ENCODE assay signal across 12 cellular contexts in the genomic region with DNA sequence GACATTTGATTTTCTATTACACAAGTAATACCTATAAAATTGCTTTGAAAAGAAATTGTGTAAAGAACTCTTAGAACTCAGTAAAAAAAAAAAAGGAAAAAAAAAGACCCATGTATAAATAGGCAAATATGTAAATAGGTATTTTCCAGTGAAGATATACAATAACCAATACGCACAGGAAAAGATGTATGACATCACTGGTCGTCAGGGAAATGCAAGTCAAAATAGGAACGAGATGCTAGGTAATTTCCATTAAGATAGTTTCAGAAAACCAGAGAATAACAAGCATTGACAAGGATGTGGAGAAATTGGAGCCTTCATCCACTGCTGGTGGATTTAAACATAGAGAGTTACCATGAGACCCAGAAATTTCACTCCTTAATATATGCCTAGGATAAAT.
DNase-seq lines count a peak whose midpoint lies in the region; ATAC-seq and TF ChIP-seq lines count a peak whose summit lies in the region.
"Had no signal": no experiment of that assay in that cellular context is flagged by ENCODE, and none has a peak within 500 bp of the region (broad histone marks: within the 10 kb centered on the region; RNA-seq: fewer than 3 reads in every experiment).

No MANE protein-coding gene starts in this region.

- H3K9me3 ChIP-seq in MM.1S (replicated peaks; ENCODE audit: insufficient read depth, low read length): no peaks in the 10 kb centered on the region
- H3K9me3 ChIP-seq: body of pancreas had no signal

- no peak overlapping the region for H2AFZ ChIP-seq in MM.1S (ENCODE audit: low read length)
- H2AFZ ChIP-seq: neural progenitor cell had no signal

- H3F3A ChIP-seq in MM.1S (ENCODE audit: insufficient read depth, low read length): no peaks in the 10 kb centered on the region

- H3K79me2 ChIP-seq in MM.1S (ENCODE audit: low read length): no peaks in the 10 kb centered on the region

- H3K27ac Mint-ChIP-seq in chondrocyte (ENCODE audit: unreplicated experiment): no peak overlapping the region
- H3K27ac Mint-ChIP-seq: neural progenitor cell had no signal

- H3K9me3 Mint-ChIP-seq in chondrocyte (ENCODE audit: low read depth): no peaks in the 10 kb centered on the region
- H3K9me3 Mint-ChIP-seq: neural progenitor cell had no signal

- H3K36me3 ChIP-seq in MM.1S (replicated peaks; ENCODE audit: insufficient read depth, low read length): no peaks in the 10 kb centered on the region
- H3K36me3 ChIP-seq: neural progenitor cell had no signal

- H4K20me1 ChIP-seq in MM.1S (ENCODE audit: insufficient read depth, low read length): no peaks in the 10 kb centered on the region

- ATAC-seq in GM18505 (IDR thresholded peaks at IDR 0.05; ENCODE audit: unreplicated experiment) (peak; percentile 70), GM21529 (IDR thresholded peaks at IDR 0.05; ENCODE audit: unreplicated experiment) (peak; percentile 70), HG03432 (IDR thresholded peaks at IDR 0.05; ENCODE audit: unreplicated experiment) (peak; percentile 82)
- ATAC-seq: body of pancreas had no signal

- H3K4me3 Mint-ChIP-seq in chondrocyte (ENCODE audit: unreplicated experiment): no peak overlapping the region
- H3K4me3 Mint-ChIP-seq: neural progenitor cell had no signal

- intact Hi-C loops in posterior cingulate gyrus (cut with DNase I): no loop called here

- CTCF ChIA-PET in HEK293T (lab: Yijun Ruan, JAX): no interaction called here

- no peak overlapping the region for H3K9ac ChIP-seq in MM.1S (ENCODE audit: low read length)
- H3K9ac ChIP-seq: neural progenitor cell had no signal

- no peaks in the 10 kb centered on the region for H3K9me2 ChIP-seq in MM.1S (replicated peaks; ENCODE audit: insufficient read depth, low read length)

- no peak overlapping the region for H3K27ac ChIP-seq in MM.1S (ENCODE audit: low read length)
- H3K27ac ChIP-seq: body of pancreas, neural progenitor cell had no signal

- H3K36me3 Mint-ChIP-seq in chondrocyte (ENCODE audit: low read depth): no peaks in the 10 kb centered on the region
- H3K36me3 Mint-ChIP-seq: neural progenitor cell had no signal

- DNase-seq in fibroblast of peridontal ligament (ENCODE audit: extremely low read depth): peak; percentile 11
- no peak for DNase-seq in chondrocyte (ENCODE audit: low spot score)
- DNase-seq in HEK293T (ENCODE audit: extremely low spot score): no peak
- no peak for DNase-seq in MM.1S
- no peak for DNase-seq in posterior cingulate gyrus
- DNase-seq: activated CD4-positive, alpha-beta T cell treated with anti-CD3 and anti-CD28 coated beads for 4 hours; activated effector memory CD4-positive, alpha-beta T cell treated with Interleukin-2 at 50 U/mL for 16 hours; body of pancreas had no signal

- H3K4me2 ChIP-seq in MM.1S (ENCODE audit: low read depth, low read length): no peak overlapping the region
- H3K4me2 ChIP-seq: neural progenitor cell had no signal

- H3K27me3 ChIP-seq in MM.1S (replicated peaks; ENCODE audit: insufficient read depth, low read length): no peaks in the 10 kb centered on the region
- H3K27me3 ChIP-seq: body of pancreas, neural progenitor cell had no signal

- POLR2A ChIA-PET in HEK293T (lab: Yijun Ruan, JAX): no interaction called here

- no peak overlapping the region for H3K4me3 ChIP-seq in MM.1S (ENCODE audit: low read length)
- H3K4me3 ChIP-seq: body of pancreas, neural progenitor cell had no signal

- no peak for TF ChIP-seq CTCF in chondrocyte (IDR thresholded peaks at IDR 0.05)
- TF ChIP-seq CTCF in MM.1S (IDR thresholded peaks at IDR 0.05; ENCODE audit: low read length): no peak

- no peaks in the 10 kb centered on the region for H3K4me1 Mint-ChIP-seq in chondrocyte (ENCODE audit: low read depth)
- H3K4me1 Mint-ChIP-seq: neural progenitor cell had no signal

- no peaks in the 10 kb centered on the region for H3K27me3 Mint-ChIP-seq in chondrocyte (ENCODE audit: low read depth)

- TF ChIP-seq POLR2A in GM18505 (IDR thresholded peaks at IDR 0.05; ENCODE audit: borderline replicate concordance, extremely low read depth, insufficient read depth, insufficient read length): no peak

- H3K4me1 ChIP-seq in MM.1S (ENCODE audit: low read length): no peaks in the 10 kb centered on the region
- H3K4me1 ChIP-seq: body of pancreas, neural progenitor cell had no signal

TF ChIP-seq in HEK293T, 16 proteins besides CTCF, POLR2A, EP300 and RAD21:
- no peak for TF ChIP-seq SP1 (IDR thresholded peaks at IDR 0.05)
- no peak for TF ChIP-seq CTBP1 (IDR thresholded peaks at IDR 0.05; ENCODE audit: borderline replicate concordance)
- TF ChIP-seq HDGF (IDR thresholded peaks at IDR 0.05; ENCODE audit: borderline replicate concordance): no peak
- TF ChIP-seq ELF4 (IDR thresholded peaks at IDR 0.05): no peak
- TF ChIP-seq NFRKB (IDR thresholded peaks at IDR 0.05): no peak
- TF ChIP-seq BHLHE40 (IDR thresholded peaks at IDR 0.05; ENCODE audit: borderline replicate concordance): no peak
- TF ChIP-seq ARNT (IDR thresholded peaks at IDR 0.05): no peak
- TF ChIP-seq TARDBP (IDR thresholded peaks at IDR 0.05): no peak
- no peak for TF ChIP-seq LEF1 (IDR thresholded peaks at IDR 0.05; ENCODE audit: borderline replicate concordance)
